Comparison of ENCODE assay signal across 8 cellular contexts in the genomic region with DNA sequence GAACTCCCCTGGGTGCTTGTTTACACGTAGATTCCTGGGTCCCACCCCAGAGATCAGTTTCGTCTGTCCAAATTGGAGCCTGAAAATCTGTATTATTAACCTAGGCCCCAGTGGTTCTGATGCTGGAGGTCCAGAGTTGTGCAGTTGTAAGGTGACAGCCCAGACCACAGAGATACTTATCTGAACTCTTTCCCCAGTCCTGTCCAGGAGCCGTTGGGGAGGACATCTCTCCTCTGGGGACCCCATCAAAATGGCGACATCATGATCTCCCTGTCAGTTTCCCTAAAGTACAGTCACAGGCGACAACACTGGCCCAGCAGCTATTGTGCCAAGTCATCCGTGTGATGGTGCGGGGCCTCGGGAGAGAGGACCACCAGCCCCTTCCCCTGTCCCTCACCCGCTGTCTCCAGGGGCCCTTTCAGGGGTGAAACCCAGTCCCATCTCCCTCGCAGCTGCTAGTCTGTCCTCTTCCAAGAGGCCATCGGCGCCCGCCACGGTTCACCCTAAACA. TPM values are rescaled to one million over a fixed set of nuclear protein-coding genes. Genes with fewer than 3 reads are reported as not detected.
DNase-seq lines count a peak whose midpoint lies in the region; ATAC-seq, FAIRE-seq and TF ChIP-seq lines count a peak whose summit lies in the region.

No MANE protein-coding gene starts in this region.

- no peak for ATAC-seq in activated naive CD8-positive, alpha-beta T cell treated with anti-CD3 and anti-CD28 coated beads, Interleukin-2, amount 10 ng/mL, durations not matched to agents 7 days and 5 days (ENCODE audit: low read depth)

- H3K9ac ChIP-seq in kidney (ENCODE audit: low read length in 2 of 2) = peak overlapping the region in 1 of 2 donors; percentile 16

- H3K4me1 ChIP-seq in kidney (ENCODE audit: control insufficient read depth in 1 of 2, insufficient read depth in 1 of 2, low read depth in 1 of 2, low read length in 2 of 2) = peaks cover 0 to 8% of the 10 kb centered on the region in 2 donors
- H3K4me1 ChIP-seq in suprapubic skin = peaks cover 49% of the 10 kb centered on the region

- WGBS in suprapubic skin = 50% methylated on average over 13 of the region's 14 CpGs

- TF ChIP-seq POLR2A in suprapubic skin (IDR thresholded peaks at IDR 0.05) = no peak

- no peaks in the 10 kb centered on the region for H3K9me3 Mint-ChIP-seq in activated CD4-positive, alpha-beta T cell treated with anti-CD3 and anti-CD28 coated beads, Interleukin-2, amount 10 ng/mL, durations not matched to agents 7 days and 5 days
- H3K9me3 Mint-ChIP-seq in activated naive CD8-positive, alpha-beta T cell treated with anti-CD3 and anti-CD28 coated beads, Interleukin-2, amount 10 ng/mL, durations not matched to agents 7 days and 5 days = no peaks in the 10 kb centered on the region

- peaks cover 32% of the 10 kb centered on the region for H3K4me1 Mint-ChIP-seq in activated CD4-positive, alpha-beta T cell treated with anti-CD3 and anti-CD28 coated beads, Interleukin-2, amount 10 ng/mL, durations not matched to agents 7 days and 5 days
- peaks cover 15% of the 10 kb centered on the region for H3K4me1 Mint-ChIP-seq in activated naive CD8-positive, alpha-beta T cell treated with anti-CD3 and anti-CD28 coated beads, Interleukin-2, amount 10 ng/mL, durations not matched to agents 7 days and 5 days

- peaks cover 32% of the 10 kb centered on the region for H3K27me3 Mint-ChIP-seq in activated CD4-positive, alpha-beta T cell treated with anti-CD3 and anti-CD28 coated beads, Interleukin-2, amount 10 ng/mL, durations not matched to agents 7 days and 5 days
- peaks cover 28% of the 10 kb centered on the region for H3K27me3 Mint-ChIP-seq in activated naive CD8-positive, alpha-beta T cell treated with anti-CD3 and anti-CD28 coated beads, Interleukin-2, amount 10 ng/mL, durations not matched to agents 7 days and 5 days

- CTCF ChIA-PET in activated CD4-positive, alpha-beta T cell treated with anti-CD3 and anti-CD28 coated beads, Interleukin-2, amount 10 ng/mL, durations not matched to agents 7 days and 5 days (lab: Charles Lee) = interaction anchor here (1.2 kb wide), 1 partner anchor 15 kb away, joined by 3 read pairs; no protein-coding TSS in a partner anchor

- H3K36me3 Mint-ChIP-seq in activated CD4-positive, alpha-beta T cell treated with anti-CD3 and anti-CD28 coated beads, Interleukin-2, amount 10 ng/mL, durations not matched to agents 7 days and 5 days (ENCODE audit: low read depth) = peaks cover 12% of the 10 kb centered on the region
- H3K36me3 Mint-ChIP-seq in activated naive CD8-positive, alpha-beta T cell treated with anti-CD3 and anti-CD28 coated beads, Interleukin-2, amount 10 ng/mL, durations not matched to agents 7 days and 5 days = peaks cover 11% of the 10 kb centered on the region

- H3K4me3 ChIP-seq in kidney (ENCODE audit: low read length in 2 of 2) (peak overlapping the region; percentile 55 to 66), suprapubic skin (peak overlapping the region; percentile 70)

- POLR2A ChIA-PET in activated CD4-positive, alpha-beta T cell treated with anti-CD3 and anti-CD28 coated beads, Interleukin-2, amount 10 ng/mL, durations not matched to agents 7 days and 5 days (lab: Charles Lee) = no interaction called here
- POLR2A ChIA-PET in activated naive CD8-positive, alpha-beta T cell treated with anti-CD3 and anti-CD28 coated beads, Interleukin-2, amount 10 ng/mL, durations not matched to agents 7 days and 5 days (lab: Charles Lee) = interaction anchor here (1.6 to 1.7 kb wide), 2 partner anchors 62 to 66 kb away, joined by 6 read pairs; no protein-coding TSS in a partner anchor

- H3K27me3 ChIP-seq in suprapubic skin = no peaks in the 10 kb centered on the region

- no peaks in the 10 kb centered on the region for H3K9me3 ChIP-seq in kidney (ENCODE audit: control insufficient read depth in 1 of 2, low read length in 2 of 2)
- no peaks in the 10 kb centered on the region for H3K9me3 ChIP-seq in suprapubic skin

- H3K27ac Mint-ChIP-seq in activated CD4-positive, alpha-beta T cell treated with anti-CD3 and anti-CD28 coated beads, Interleukin-2, amount 10 ng/mL, durations not matched to agents 7 days and 5 days = no peak overlapping the region
- peak overlapping the region; percentile 56 for H3K27ac Mint-ChIP-seq in activated naive CD8-positive, alpha-beta T cell treated with anti-CD3 and anti-CD28 coated beads, Interleukin-2, amount 10 ng/mL, durations not matched to agents 7 days and 5 days

- in situ Hi-C loops in KBM-7 (cut with MboI; ENCODE audit: low pct_unique_long_range_greater_than_20kb, low sequenced_read_pairs) = no loop called here

- intact Hi-C loops in kidney (cut with DNase I) = no loop called here

- H3K27ac ChIP-seq in kidney (ENCODE audit: low read depth in 2 of 2, low read length in 2 of 2) (no peak overlapping the region), suprapubic skin (peak overlapping the region; percentile 78)

- TF ChIP-seq EP300 in suprapubic skin (IDR thresholded peaks at IDR 0.05) = no peak

- H3K36me3 ChIP-seq in kidney (ENCODE audit: control insufficient read depth in 1 of 2, insufficient read depth in 2 of 2, low read length in 2 of 2) = no peaks in the 10 kb centered on the region
- no peaks in the 10 kb centered on the region for H3K36me3 ChIP-seq in suprapubic skin

- TF ChIP-seq CTCF in kidney (IDR thresholded peaks at IDR 0.05; ENCODE audit: borderline replicate concordance, extremely low read depth, insufficient read depth) = no peak
- TF ChIP-seq CTCF in suprapubic skin (IDR thresholded peaks at IDR 0.05) = no peak
- TF ChIP-seq CTCF in GM10266 (IDR thresholded peaks at IDR 0.05; ENCODE audit: control insufficient read depth, insufficient read depth, low read depth, missing control alignments) = no peak

- no peak for DNase-seq in activated CD4-positive, alpha-beta T cell treated with anti-CD3 and anti-CD28 coated beads, Interleukin-2, amount 10 ng/mL, durations not matched to agents 7 days and 5 days
- DNase-seq in activated CD4-positive, alpha-beta T cell treated with anti-CD3 and anti-CD28 coated beads, Interleukin-2, amount 50 U/mL, for 4 hours = no peak
- DNase-seq in activated naive CD8-positive, alpha-beta T cell treated with anti-CD3 and anti-CD28 coated beads, Interleukin-2, amount 10 ng/mL, durations not matched to agents 7 days and 5 days = no peak
- DNase-seq in kidney (no peak), suprapubic skin (ENCODE audit: low spot score in 2 of 2) (no peak), dedifferentiated amniotic fluid mesenchymal stem cell (ENCODE audit: extremely low spot score) (no peak), KBM-7 (no peak), GM10266 (ENCODE audit: extremely low spot score) (no peak)

- FAIRE-seq in kidney (lab: Jason Lieb, UNC) = no peak

- H3K4me3 Mint-ChIP-seq in activated CD4-positive, alpha-beta T cell treated with anti-CD3 and anti-CD28 coated beads, Interleukin-2, amount 10 ng/mL, durations not matched to agents 7 days and 5 days = peak overlapping the region; percentile 64
- H3K4me3 Mint-ChIP-seq in activated naive CD8-positive, alpha-beta T cell treated with anti-CD3 and anti-CD28 coated beads, Interleukin-2, amount 10 ng/mL, durations not matched to agents 7 days and 5 days = peak overlapping the region; percentile 95

RNA-seq across cellular contexts. Expression of gene EFHD2, which starts 0.7 kb away (rescaled TPM):
- total RNA-seq in activated CD4-positive, alpha-beta T cell treated with anti-CD3 and anti-CD28 coated beads, Interleukin-2, amount 10 ng/mL, durations not matched to agents 7 days and 5 days = 10 to 100 TPM; 67.6 to 69.5 TPM
- total RNA-seq in activated naive CD8-positive, alpha-beta T cell treated with anti-CD3 and anti-CD28 coated beads, Interleukin-2, amount 10 ng/mL, durations not matched to agents 7 days and 5 days = 10 to 100 TPM; 49.4 TPM
- total RNA-seq in kidney = 37.5 TPM
- polyA plus RNA-seq in kidney (ENCODE audit: insufficient read depth, low read depth, low replicate concordance) = 20.2 TPM
- 10 to 100 TPM; 43.5 to 54.4 (median 49.9) TPM for total RNA-seq in suprapubic skin

RNA-seq across cellular contexts. Expression of gene CTRC, which starts 29.3 kb away (rescaled TPM):
- total RNA-seq in activated CD4-positive, alpha-beta T cell treated with anti-CD3 and anti-CD28 coated beads, Interleukin-2, amount 10 ng/mL, durations not matched to agents 7 days and 5 days = under 1 TPM; 0.08 to 0.30 TPM
- total RNA-seq in activated naive CD8-positive, alpha-beta T cell treated with anti-CD3 and anti-CD28 coated beads, Interleukin-2, amount 10 ng/mL, durations not matched to agents 7 days and 5 days = 1 to 10 TPM in 1 of 2 experiments, under 1 TPM in 1; 0.39 to 1.0 TPM
- total RNA-seq in kidney (0.44 TPM), suprapubic skin (1 to 10 TPM in 2 of 4 donors, not detected in 2; 1.5 to 2.3 TPM)
- not detected for polyA plus RNA-seq in kidney (ENCODE audit: insufficient read depth, low read depth, low replicate concordance)

RNA-seq across cellular contexts. Expression of gene CELA2A, which starts 47.6 kb away (rescaled TPM):
- not detected for total RNA-seq in activated CD4-positive, alpha-beta T cell treated with anti-CD3 and anti-CD28 coated beads, Interleukin-2, amount 10 ng/mL, durations not matched to agents 7 days and 5 days
- total RNA-seq in activated naive CD8-positive, alpha-beta T cell treated with anti-CD3 and anti-CD28 coated beads, Interleukin-2, amount 10 ng/mL, durations not matched to agents 7 days and 5 days = not detected
- total RNA-seq in kidney (not detected), suprapubic skin (not detected)
- polyA plus RNA-seq in kidney (ENCODE audit: insufficient read depth, low read depth, low replicate concordance) = not detected
